In genomic region chr2:98175811-98176210, GRCh38 we compare ENCODE assay signal across 1 cellular context.
TF ChIP-seq lines count a peak whose summit lies in the region.

No MANE protein-coding gene starts in this region.

TF ChIP-seq in HCT116, 20 proteins besides CTCF, POLR2A, EP300 and RAD21 (continued from another document):
- TF ChIP-seq ATF3 (IDR thresholded peaks at IDR 0.05) (no peak), TCF7L2 (IDR thresholded peaks at IDR 0.05; ENCODE audit: borderline replicate concordance, extremely low read depth, insufficient read depth, insufficient read length) (no peak), CBX3 (IDR thresholded peaks at IDR 0.05; ENCODE audit: low read depth) (no peak), EZH2phosphoT487 (IDR thresholded peaks at IDR 0.05; ENCODE audit: borderline replicate concordance) (no peak), FOSL1 (IDR thresholded peaks at IDR 0.05; ENCODE audit: low read depth) (no peak), JUND (IDR thresholded peaks at IDR 0.05) (no peak), POLR2AphosphoS5 (IDR thresholded peaks at IDR 0.05; ENCODE audit: low read depth, low read length) (no peak), EZH2 (IDR thresholded peaks at IDR 0.05) (no peak), ELF1 (IDR thresholded peaks at IDR 0.05; ENCODE audit: borderline replicate concordance, low read depth) (no peak), SP1 (IDR thresholded peaks at IDR 0.05; ENCODE audit: low read depth) (no peak), SRF (IDR thresholded peaks at IDR 0.05; ENCODE audit: low read depth) (no peak)
